In genomic region chr5:68303038-68303738, GRCh38 we compare ENCODE assay signal across 11 cellular contexts.
A peak's percentile ranks its signal among the peaks of the same experiment; 100 is the strongest.
DNase-seq lines count a peak whose midpoint lies in the region; ATAC-seq and TF ChIP-seq lines count a peak whose summit lies in the region.
"Had no signal": no experiment of that assay in that cellular context is flagged by ENCODE, and none has a peak within 500 bp of the region (broad histone marks: within the 10 kb centered on the region; RNA-seq: fewer than 3 reads in every experiment).

No MANE protein-coding gene starts in this region.

- CTCF ChIA-PET in activated CD4-positive, alpha-beta T cell treated with anti-CD3 and anti-CD28 coated beads for 36 hours (lab: Charles Lee), result interaction anchor here (0.6 to 5.9 kb wide), 6 partner anchors 10 to 65 kb away, joined by 3 to 41 read pairs (median 4); no protein-coding TSS in a partner anchor
- CTCF ChIA-PET in HEK293T (lab: Yijun Ruan, JAX), result no interaction called here

- H3K9me3 ChIP-seq in left lung, result no peaks in the 10 kb centered on the region

- no peak overlapping the region for H3K4me3 ChIP-seq in left lung

- TF ChIP-seq CTCF in natural killer cell (IDR thresholded peaks at IDR 0.05) (no peak), left lung (IDR thresholded peaks at IDR 0.05) (no peak), HFFc6 (IDR thresholded peaks at IDR 0.05) (no peak)

- H3K27me3 Mint-ChIP-seq in activated CD4-positive, alpha-beta T cell treated with anti-CD3 and anti-CD28 coated beads for 36 hours, result no peaks in the 10 kb centered on the region
- H3K27me3 Mint-ChIP-seq in activated T-helper 17 cell treated with anti-CD3 and anti-CD28 coated beads, Interleukin-2, amount 50 U/mL, for 72 hours, result no peaks in the 10 kb centered on the region
- no peaks in the 10 kb centered on the region for H3K27me3 Mint-ChIP-seq in natural killer cell (ENCODE audit: low read depth in 2 of 2)
- H3K27me3 Mint-ChIP-seq in HFFc6 (ENCODE audit: insufficient read depth), result no peaks in the 10 kb centered on the region

- POLR2A ChIA-PET in activated CD4-positive, alpha-beta T cell treated with anti-CD3 and anti-CD28 coated beads for 36 hours (lab: Charles Lee), result interaction anchor here (0.6 kb wide), 1 partner anchor 174 kb away, joined by 3 read pairs; no protein-coding TSS in a partner anchor
- POLR2A ChIA-PET in HEK293T (lab: Yijun Ruan, JAX), result no interaction called here

- peak overlapping the region; percentile 11 for H3K27ac Mint-ChIP-seq in activated CD4-positive, alpha-beta T cell treated with anti-CD3 and anti-CD28 coated beads for 36 hours
- peak overlapping the region; percentile 77 for H3K27ac Mint-ChIP-seq in activated T-helper 17 cell treated with anti-CD3 and anti-CD28 coated beads, Interleukin-2, amount 50 U/mL, for 72 hours
- H3K27ac Mint-ChIP-seq in natural killer cell (peak overlapping the region; percentile 70 to 78), HFFc6 (no peak overlapping the region)

- peaks cover 49% of the 10 kb centered on the region for H3K4me1 Mint-ChIP-seq in activated CD4-positive, alpha-beta T cell treated with anti-CD3 and anti-CD28 coated beads for 36 hours
- H3K4me1 Mint-ChIP-seq in activated T-helper 17 cell treated with anti-CD3 and anti-CD28 coated beads, Interleukin-2, amount 50 U/mL, for 72 hours, result peaks cover 16% of the 10 kb centered on the region
- H3K4me1 Mint-ChIP-seq in natural killer cell, result peaks cover 31 to 39% of the 10 kb centered on the region in 2 donors
- peaks cover 51% of the 10 kb centered on the region for H3K4me1 Mint-ChIP-seq in HFFc6 (ENCODE audit: low read depth)

- intact Hi-C loops in activated CD4-positive, alpha-beta T cell treated with anti-CD3 and anti-CD28 coated beads for 36 hours (cut with DNase I, micrococcal nuclease), result loop anchor here in 1 of 2 experiments (2.0 kb wide), 1 partner anchor 162 kb away; no protein-coding TSS in a partner anchor
- intact Hi-C loops in natural killer cell (cut with micrococcal nuclease) (no loop called here), left lung (cut with DNase I) (no loop called here)

- H3K27me3 ChIP-seq in left lung, result no peaks in the 10 kb centered on the region

- ATAC-seq in activated CD4-positive, alpha-beta T cell treated with anti-CD3 and anti-CD28 coated beads for 36 hours, result peak; percentile 62
- ATAC-seq in HG02798 (IDR thresholded peaks at IDR 0.05; ENCODE audit: poor library complexity, unreplicated experiment), result peak; percentile 56
- ATAC-seq in activated T-helper 17 cell treated with anti-CD3 and anti-CD28 coated beads, Interleukin-2, amount 50 U/mL, for 72 hours (replicated peaks), result peak; percentile 68
- peak in 2 of 3 donors; percentile 52 to 56 for ATAC-seq in natural killer cell
- no peak for ATAC-seq in left lung
- ATAC-seq: HepG2, Panc1 had no signal

- DNase-seq in activated CD4-positive, alpha-beta T cell treated with anti-CD3 and anti-CD28 coated beads for 36 hours, result no peak
- DNase-seq in activated CD4-positive, alpha-beta T cell treated with anti-CD3 and anti-CD28 coated beads, Interleukin-2, amount 50 U/mL, for 4 hours, result no peak
- no peak for DNase-seq in natural killer cell
- DNase-seq in left lung, result no peak
- no peak for DNase-seq in HEK293T (ENCODE audit: extremely low spot score)
- no peak for DNase-seq in HFFc6
- DNase-seq: ACHN had no signal

- H3K36me3 Mint-ChIP-seq in activated CD4-positive, alpha-beta T cell treated with anti-CD3 and anti-CD28 coated beads for 36 hours (ENCODE audit: low read depth), result peaks cover 30% of the 10 kb centered on the region
- H3K36me3 Mint-ChIP-seq in activated T-helper 17 cell treated with anti-CD3 and anti-CD28 coated beads, Interleukin-2, amount 50 U/mL, for 72 hours (ENCODE audit: low read depth), result peaks cover 39% of the 10 kb centered on the region
- no peaks in the 10 kb centered on the region for H3K36me3 Mint-ChIP-seq in natural killer cell
- H3K36me3 Mint-ChIP-seq in HFFc6 (ENCODE audit: low read depth), result peaks cover 17% of the 10 kb centered on the region

- no peak overlapping the region for H3K27ac ChIP-seq in left lung

- H3K36me3 ChIP-seq in left lung, result peaks cover 0 to 25% of the 10 kb centered on the region in 2 donors

- H3K9me3 Mint-ChIP-seq in activated CD4-positive, alpha-beta T cell treated with anti-CD3 and anti-CD28 coated beads for 36 hours (ENCODE audit: low read depth), result no peaks in the 10 kb centered on the region
- no peaks in the 10 kb centered on the region for H3K9me3 Mint-ChIP-seq in activated T-helper 17 cell treated with anti-CD3 and anti-CD28 coated beads, Interleukin-2, amount 50 U/mL, for 72 hours
- no peaks in the 10 kb centered on the region for H3K9me3 Mint-ChIP-seq in natural killer cell
- no peaks in the 10 kb centered on the region for H3K9me3 Mint-ChIP-seq in HFFc6

- no peaks in the 10 kb centered on the region for H3K4me1 ChIP-seq in left lung

- H3K4me3 Mint-ChIP-seq in activated CD4-positive, alpha-beta T cell treated with anti-CD3 and anti-CD28 coated beads for 36 hours, result no peak overlapping the region
- H3K4me3 Mint-ChIP-seq in activated T-helper 17 cell treated with anti-CD3 and anti-CD28 coated beads, Interleukin-2, amount 50 U/mL, for 72 hours, result peak overlapping the region; percentile 37
- H3K4me3 Mint-ChIP-seq in natural killer cell, result peak overlapping the region; percentile 31
- H3K4me3 Mint-ChIP-seq in HFFc6, result no peak overlapping the region

TF ChIP-seq in HEK293T, 16 proteins besides CTCF, POLR2A, EP300 and RAD21:
- TF ChIP-seq FOXM1 (IDR thresholded peaks at IDR 0.05; ENCODE audit: borderline replicate concordance), result no peak
- TF ChIP-seq FOXA1 (IDR thresholded peaks at IDR 0.05), result no peak
- no peak for TF ChIP-seq PKNOX1 (IDR thresholded peaks at IDR 0.05)
- TF ChIP-seq LEF1 (IDR thresholded peaks at IDR 0.05; ENCODE audit: borderline replicate concordance), result no peak
- TF ChIP-seq HDGF (IDR thresholded peaks at IDR 0.05; ENCODE audit: borderline replicate concordance), result no peak
- no peak for TF ChIP-seq CTBP1 (IDR thresholded peaks at IDR 0.05; ENCODE audit: borderline replicate concordance)
- no peak for TF ChIP-seq ELF4 (IDR thresholded peaks at IDR 0.05)
- TF ChIP-seq ZNF384 (IDR thresholded peaks at IDR 0.05), result no peak

Comparison
In these comparisons a context has a peak if more than half of its experiments do, and no peak if none do; other contexts are left out.
1. H3K4me3 Mint-ChIP-seq: peak in activated T-helper 17 cell treated with anti-CD3 and anti-CD28 coated beads, Interleukin-2, amount 50 U/mL, for 72 hours (single experiment) and natural killer cell (single experiment); none in activated CD4-positive, alpha-beta T cell treated with anti-CD3 and anti-CD28 coated beads for 36 hours (single experiment) and HFFc6 (single experiment).